In the genomic region with DNA sequence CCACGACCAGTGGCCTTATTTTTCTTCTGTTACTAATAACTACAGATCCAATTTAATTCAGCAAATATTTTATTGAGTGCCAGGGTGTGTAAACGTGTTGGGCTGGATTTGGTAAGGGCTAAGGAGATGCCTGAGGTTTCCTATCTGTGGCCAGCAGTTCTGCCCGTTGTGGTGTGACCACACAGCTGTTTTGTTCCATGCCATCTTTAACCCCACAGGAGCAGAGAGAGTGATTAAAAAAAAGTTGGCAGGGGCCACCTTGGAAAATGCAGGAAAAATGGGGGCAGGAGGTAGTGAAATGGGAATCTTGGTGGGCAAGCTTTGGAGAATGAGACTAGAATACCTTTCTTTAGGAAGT, we compare ENCODE assay signal across 9 cellular contexts. TPM values are rescaled to one million over a fixed set of nuclear protein-coding genes. Genes with fewer than 3 reads are reported as not detected.
DNase-seq lines count a peak whose midpoint lies in the region; ATAC-seq, FAIRE-seq and TF ChIP-seq lines count a peak whose summit lies in the region.
"Had no signal": no experiment of that assay in that cellular context is flagged by ENCODE, and none has a peak within 500 bp of the region (broad histone marks: within the 10 kb centered on the region; RNA-seq: fewer than 3 reads in every experiment).

No MANE protein-coding gene starts in this region.

- peak overlapping the region; percentile 81 for H3K4me3 Mint-ChIP-seq in activated CD8-positive, alpha-beta memory T cell treated with anti-CD3 and anti-CD28 coated beads, Interleukin-2, amount 10 ng/mL, durations not matched to agents 7 days and 5 days

- no peak for TF ChIP-seq CTCF in PC-9 (conservative IDR thresholded peaks at IDR 0.05)
- TF ChIP-seq CTCF in D721Med (IDR thresholded peaks at IDR 0.05; ENCODE audit: insufficient read depth, missing control alignments), result no peak
- TF ChIP-seq CTCF in A673 (conservative IDR thresholded peaks at IDR 0.05; ENCODE audit: low read depth, low read length), result no peak

- no peak for FAIRE-seq in D721Med (lab: Jason Lieb, UNC)

- peaks cover 42% of the 10 kb centered on the region for H3K4me1 ChIP-seq in PC-9 (replicated peaks; ENCODE audit: insufficient read depth)
- peaks cover 14 to 28% of the 10 kb centered on the region in 2 donors for H3K4me1 ChIP-seq in duodenal mucosa (ENCODE audit: control insufficient read depth in 1 of 2, insufficient read depth in 2 of 2, low read length in 2 of 2)
- peaks cover 16% of the 10 kb centered on the region for H3K4me1 ChIP-seq in thymus (ENCODE audit: control insufficient read depth, insufficient read depth, low read length)
- H3K4me1 ChIP-seq in A673 (ENCODE audit: insufficient read depth, low read length, poor library complexity, severe bottlenecking), result no peaks in the 10 kb centered on the region

- H2AFZ ChIP-seq in PC-9, result peak overlapping the region; percentile 3; the same call in 1 of the 2 replicates

- POLR2A ChIA-PET in PC-9 (lab: Charles Lee; ENCODE audit: unreplicated experiment) (interaction anchor here (0.5 to 0.8 kb wide), 4 partner anchors 43 to 113 kb away, joined by 3 to 16 read pairs (median 4); no protein-coding TSS in a partner anchor), A673 (lab: Charles Lee; ENCODE audit: low non-redundant PET) (no interaction called here)

- DNase-seq in activated CD8-positive, alpha-beta memory T cell treated with anti-CD3 and anti-CD28 coated beads, Interleukin-2, amount 10 ng/mL, durations not matched to agents 7 days and 5 days, result peak; percentile 55
- no peak for DNase-seq in activated CD8-positive, alpha-beta memory T cell treated with anti-CD3 and anti-CD28 coated beads for 24 hours
- DNase-seq in PC-9 (no peak), D721Med (ENCODE audit: insufficient read length, low spot score) (no peak), islet precursor cell (no peak), A673 (ENCODE audit: low spot score) (no peak)
- DNase-seq: effector CD8-positive, alpha-beta T cell had no signal

- H3K79me2 ChIP-seq in PC-9 (ENCODE audit: low read depth), result no peaks in the 10 kb centered on the region

- H3K27me3 ChIP-seq in PC-9 (ENCODE audit: insufficient read depth, low read depth) (no peaks in the 10 kb centered on the region), duodenal mucosa (ENCODE audit: control insufficient read depth in 1 of 2, insufficient read depth in 2 of 2, low read length in 2 of 2) (no peaks in the 10 kb centered on the region), thymus (ENCODE audit: control insufficient read depth, insufficient read depth) (no peaks in the 10 kb centered on the region), A673 (replicated peaks; ENCODE audit: insufficient read depth, low read depth, low read length, poor library complexity) (no peaks in the 10 kb centered on the region)

- H3K27me3 Mint-ChIP-seq in activated CD8-positive, alpha-beta memory T cell treated with anti-CD3 and anti-CD28 coated beads, Interleukin-2, amount 10 ng/mL, durations not matched to agents 7 days and 5 days, result no peaks in the 10 kb centered on the region

- BruUV-seq in PC-9 (replicated peaks; lab: Mats Ljungman, UMichigan) (TSS peak; percentile 64), A673 (replicated peaks; lab: Mats Ljungman, UMichigan) (no TSS peak)

- no peak overlapping the region for H3K4me3 ChIP-seq in PC-9
- peak overlapping the region; percentile 63 to 67 for H3K4me3 ChIP-seq in duodenal mucosa (ENCODE audit: low read depth in 1 of 2, low read length in 2 of 2)
- peak overlapping the region; percentile 42 for H3K4me3 ChIP-seq in thymus (ENCODE audit: low read length)
- H3K4me3 ChIP-seq in A673 (ENCODE audit: low read depth, low read length, poor library complexity, severe bottlenecking), result no peak overlapping the region

- WGBS in thymus, result 4% methylated on average over 3 of the region's 3 CpGs

- peak overlapping the region; percentile 35 for H3K4me2 ChIP-seq in PC-9

- H3K9me3 ChIP-seq in PC-9 (ENCODE audit: insufficient read depth, low read depth) (no peaks in the 10 kb centered on the region), duodenal mucosa (ENCODE audit: control insufficient read depth in 1 of 2, low read length in 2 of 2) (no peaks in the 10 kb centered on the region), thymus (ENCODE audit: control insufficient read depth) (no peaks in the 10 kb centered on the region), A673 (ENCODE audit: low read depth, low read length, poor library complexity, severe bottlenecking) (no peaks in the 10 kb centered on the region)

- H3K27ac ChIP-seq in PC-9 (peak overlapping the region; percentile 56), duodenal mucosa (ENCODE audit: low read depth, low read length) (peak overlapping the region; percentile 54), thymus (ENCODE audit: low read depth) (peak overlapping the region; percentile 48), A673 (ENCODE audit: low read depth, low read length, poor library complexity, severe bottlenecking) (no peak overlapping the region)

- intact Hi-C loops in PC-9 (cut with micrococcal nuclease; ENCODE audit: unreplicated experiment) (loop anchor here (2.0 kb wide), 1 partner anchor 147 kb away; no protein-coding TSS in a partner anchor), A673 (cut with micrococcal nuclease; ENCODE audit: unreplicated experiment) (no loop called here)

- peak overlapping the region; percentile 92 for H3K27ac Mint-ChIP-seq in activated CD8-positive, alpha-beta memory T cell treated with anti-CD3 and anti-CD28 coated beads, Interleukin-2, amount 10 ng/mL, durations not matched to agents 7 days and 5 days

- H3K9me2 ChIP-seq in PC-9 (ENCODE audit: insufficient read depth), result no peaks in the 10 kb centered on the region

- H4K20me1 ChIP-seq in PC-9 (ENCODE audit: insufficient read depth), result no peaks in the 10 kb centered on the region

- CTCF ChIA-PET in activated CD8-positive, alpha-beta memory T cell treated with anti-CD3 and anti-CD28 coated beads, Interleukin-2, amount 10 ng/mL, durations not matched to agents 7 days and 5 days (lab: Charles Lee), result interaction anchor here (0.7 to 3.1 kb wide), 10 partner anchors 30 to 171 kb away, joined by 3 to 20 read pairs (median 8); a partner anchor contains a TSS
- CTCF ChIA-PET in PC-9 (lab: Charles Lee), result no interaction called here
- CTCF ChIA-PET in A673 (lab: Charles Lee), result interaction anchor here (0.6 kb wide), 1 partner anchor 39 kb away, joined by 10 read pairs; no protein-coding TSS in a partner anchor

- no peak for ATAC-seq in activated CD8-positive, alpha-beta memory T cell treated with anti-CD3 and anti-CD28 coated beads, Interleukin-2, amount 10 ng/mL, durations not matched to agents 7 days and 5 days

- no peaks in the 10 kb centered on the region; the same call in 1 of the 2 replicates for H3K36me3 ChIP-seq in PC-9 (ENCODE audit: low read depth)
- H3K36me3 ChIP-seq in duodenal mucosa (ENCODE audit: control insufficient read depth in 1 of 2, insufficient read depth in 2 of 2, low read length in 2 of 2), result no peaks in the 10 kb centered on the region
- no peaks in the 10 kb centered on the region for H3K36me3 ChIP-seq in thymus (ENCODE audit: control insufficient read depth, insufficient read depth)
- H3K36me3 ChIP-seq in A673 (ENCODE audit: insufficient read depth, low read length, poor library complexity, severe bottlenecking), result no peaks in the 10 kb centered on the region

- peaks cover 16% of the 10 kb centered on the region for H3K36me3 Mint-ChIP-seq in activated CD8-positive, alpha-beta memory T cell treated with anti-CD3 and anti-CD28 coated beads, Interleukin-2, amount 10 ng/mL, durations not matched to agents 7 days and 5 days

- peak overlapping the region; percentile 64 to 74 for H3K9ac ChIP-seq in duodenal mucosa (ENCODE audit: low read depth in 1 of 2, low read length in 2 of 2)

- peaks cover 57% of the 10 kb centered on the region for H3K4me1 Mint-ChIP-seq in activated CD8-positive, alpha-beta memory T cell treated with anti-CD3 and anti-CD28 coated beads, Interleukin-2, amount 10 ng/mL, durations not matched to agents 7 days and 5 days

- H3K9me3 Mint-ChIP-seq in activated CD8-positive, alpha-beta memory T cell treated with anti-CD3 and anti-CD28 coated beads, Interleukin-2, amount 10 ng/mL, durations not matched to agents 7 days and 5 days (ENCODE audit: low read depth), result no peaks in the 10 kb centered on the region

- peaks cover 20% of the 10 kb centered on the region for H3F3A ChIP-seq in PC-9 (ENCODE audit: insufficient read depth, low read depth)

RNA-seq across cellular contexts. Expression of a gene that starts 1.1 kb away (rescaled TPM):
- 10 to 100 TPM; 23.3 to 44.2 TPM for total RNA-seq in activated CD8-positive, alpha-beta memory T cell treated with anti-CD3 and anti-CD28 coated beads, Interleukin-2, amount 10 ng/mL, durations not matched to agents 7 days and 5 days
- total RNA-seq in PC-9 (2021) (39.0 and 52.7 TPM in 2 replicates), A673 (2021) (0.41 TPM in 1 of 2 replicates, not detected in the other)
- 48.9 TPM for polyA plus RNA-seq in thymus

Comparison
In these comparisons a context has a peak if more than half of its experiments do, and no peak if none do; other contexts are left out.
1. H3K4me3 ChIP-seq: peak in duodenal mucosa (2 of 2) and thymus (single experiment); none in PC-9 (single experiment) and A673 (single experiment).
2. RNA of a gene that starts 1.1 kb away (total RNA-seq): 39.0 to 52.7 TPM in PC-9 and 23.3 to 44.2 TPM in activated CD8-positive, alpha-beta memory T cell treated with anti-CD3 and anti-CD28 coated beads, Interleukin-2, amount 10 ng/mL, durations not matched to agents 7 days and 5 days; 0.41 TPM in A673; every median in the first group is over 10 times any median in the second.